Comparison of ENCODE assay signal across 29 cellular contexts in genomic region chr14:23115918-23116317, GRCh38. TPM values are rescaled to one million over a fixed set of nuclear protein-coding genes. Genes with fewer than 3 reads are reported as not detected.
A peak's percentile ranks its signal among the peaks of the same experiment; 100 is the strongest.
DNase-seq lines count a peak whose midpoint lies in the region; ATAC-seq, FAIRE-seq and TF ChIP-seq lines count a peak whose summit lies in the region.
"Had no signal": no experiment of that assay in that cellular context is flagged by ENCODE, and none has a peak within 500 bp of the region (broad histone marks: within the 10 kb centered on the region; RNA-seq: fewer than 3 reads in every experiment).

No MANE protein-coding gene starts in this region.

- in situ Hi-C loops in IMR-90 (cut with MboI; ENCODE audit: low sequenced_read_pairs), result loop anchor here (10.0 kb wide), 1 partner anchor 189 kb away; the partner anchor contains the start of genes BCL2L2 and PPP1R3E
- in situ Hi-C loops in K562 (cut with MboI), result no loop called here

- H2AFZ ChIP-seq in IMR-90 (replicated peaks; ENCODE audit: low read length, poor library complexity) (no peak overlapping the region), K562 (ENCODE audit: low read depth, low read length) (no peak overlapping the region)

- TF ChIP-seq CTCF in IMR-90 (conservative IDR thresholded peaks at IDR 0.05; ENCODE audit: low read depth, low read length), result no peak
- TF ChIP-seq CTCF in K562 (IDR thresholded peaks at IDR 0.05 in 2 of 3, conservative IDR thresholded peaks at IDR 0.05 in 1 of 3; ENCODE audit: insufficient read depth in 2 of 3, low read depth in 1 of 3, low read length in 3 of 3), result no peak

- H2BK20ac ChIP-seq in IMR-90 (ENCODE audit: low read depth, low read length), result peak overlapping the region; percentile 95

- H3K27me3 ChIP-seq in BLaER1 treated with 17β-estradiol and CSF1 and Interleukin-3, amounts not matched to agents 10 nM and 100 nM, result no peaks in the 10 kb centered on the region
- H3K27me3 ChIP-seq in IMR-90 (ENCODE audit: control insufficient read depth, insufficient read depth, low read length) (no peaks in the 10 kb centered on the region), K562 (ENCODE audit: control insufficient read depth in 2 of 2, insufficient read depth in 2 of 2, low read length in 2 of 2) (peaks cover 0 to 10% of the 10 kb centered on the region in 2 experiments; a peak in 3 of 5 replicates), right cardiac atrium (ENCODE audit: control insufficient read depth, insufficient read depth) (no peaks in the 10 kb centered on the region)

- dilution Hi-C loops in IMR-90 (cut with HindIII; ENCODE audit: low sequenced_read_pairs, unreplicated experiment), result no loop called here

- TF ChIP-seq EP300 in K562 (IDR thresholded peaks at IDR 0.05; ENCODE audit: low read length), result no peak

- peak overlapping the region in 6 of 11 experiments; percentile 20 to 57 (median 46); a peak in 8 of 22 replicates for H3K27ac ChIP-seq in BLaER1 treated with 17β-estradiol and CSF1 and Interleukin-3, amounts not matched to agents 10 nM and 100 nM
- H3K27ac ChIP-seq in IMR-90 (ENCODE audit: insufficient read depth, low read length) (peak overlapping the region; percentile 15; the same call in 1 of the 2 replicates), K562 (ENCODE audit: extremely low read depth, low read depth, low read length) (no peak overlapping the region), right cardiac atrium (ENCODE audit: low read length) (no peak overlapping the region)

- H3K36me3 ChIP-seq in BLaER1 treated with 17β-estradiol and CSF1 and Interleukin-3, amounts not matched to agents 10 nM and 100 nM, result no peaks in the 10 kb centered on the region
- H3K36me3 ChIP-seq in IMR-90 (ENCODE audit: control insufficient read depth, insufficient read depth, low read length) (no peaks in the 10 kb centered on the region), K562 (ENCODE audit: control insufficient read depth, insufficient read depth, low read length) (no peaks in the 10 kb centered on the region)

- FAIRE-seq in K562 (lab: Jason Lieb, UNC), result peak; percentile 48
- FAIRE-seq: bronchial epithelial cell, colon, islet of Langerhans had no signal

- H4K91ac ChIP-seq in IMR-90 (ENCODE audit: insufficient read depth, low read depth, low read length), result peak overlapping the region; percentile 95

- peak overlapping the region; percentile 95 for H3K4ac ChIP-seq in IMR-90 (ENCODE audit: low read depth, low read length)

- POLR2A ChIA-PET in IMR-90 (lab: Charles Lee; ENCODE audit: unreplicated experiment) (no interaction called here), K562 (lab: Yijun Ruan, JAX) (interaction anchor here (0.7 kb wide), 1 partner anchor 173 kb away, joined by 3 read pairs; no protein-coding TSS in a partner anchor)

- intact Hi-C loops in IMR-90 (cut with micrococcal nuclease), result no loop called here
- intact Hi-C loops in K562 (cut with micrococcal nuclease), result no loop called here
- intact Hi-C loops in right cardiac atrium (cut with DNase I), result no loop called here

- H3K9me3 ChIP-seq in BLaER1 treated with 17β-estradiol and CSF1 and Interleukin-3, amounts not matched to agents 10 nM and 100 nM (replicated peaks in 1 of 11), result no peaks in the 10 kb centered on the region
- H3K9me3 ChIP-seq in IMR-90 (ENCODE audit: control insufficient read depth, insufficient read depth, low read length), result no peaks in the 10 kb centered on the region
- no peaks in the 10 kb centered on the region for H3K9me3 ChIP-seq in K562 (replicated peaks; ENCODE audit: control insufficient read depth, insufficient read depth, low read depth, low read length)
- H3K9me3 ChIP-seq in right cardiac atrium (ENCODE audit: control insufficient read depth, low read length), result no peaks in the 10 kb centered on the region

- H2AK9ac ChIP-seq in IMR-90 (replicated peaks; ENCODE audit: low read depth, low read length, poor library complexity), result peak overlapping the region; percentile 31

- peak overlapping the region; percentile 57 to 95 for H4K8ac ChIP-seq in IMR-90 (ENCODE audit: low read depth in 2 of 2, low read length in 2 of 2)

- peak overlapping the region; percentile 65 for H3K14ac ChIP-seq in IMR-90 (replicated peaks; ENCODE audit: low read depth, low read length)

- peak overlapping the region in 1 of 11 experiments; percentile 6; a peak in 1 of 22 replicates for H3K9ac ChIP-seq in BLaER1 treated with 17β-estradiol and CSF1 and Interleukin-3, amounts not matched to agents 10 nM and 100 nM
- H3K9ac ChIP-seq in IMR-90 (ENCODE audit: low read depth, low read length), result no peak overlapping the region
- H3K9ac ChIP-seq in K562 (ENCODE audit: insufficient read depth in 1 of 2, low read depth in 2 of 2, low read length in 2 of 2), result no peak overlapping the region

- H2BK120ac ChIP-seq in IMR-90 (ENCODE audit: low read depth, low read length), result peak overlapping the region; percentile 98

- no peak overlapping the region for H3K4me3 ChIP-seq in BLaER1 treated with 17β-estradiol and CSF1 and Interleukin-3, amounts not matched to agents 10 nM and 100 nM
- H3K4me3 ChIP-seq in IMR-90 (ENCODE audit: insufficient read depth, low read depth, low read length), result no peak overlapping the region
- H3K4me3 ChIP-seq in K562, result no peak overlapping the region
- H3K4me3 ChIP-seq in right cardiac atrium (ENCODE audit: low read length), result no peak overlapping the region
- H3K4me3 ChIP-seq: skin epidermis had no signal

- ATAC-seq in IMR-90 (ENCODE audit: low read depth) (no peak), K562 (no peak), right cardiac atrium (no peak)
- ATAC-seq: activated CD8-positive, alpha-beta T cell treated with anti-CD3 and anti-CD28 coated beads, Interleukin-2, amount 10 ng/mL, durations not matched to agents 7 days and 5 days; natural killer cell treated with Interleukin-12 subunit alpha and Interleukin-12 subunit beta and Interleukin-15 and Interleukin-18, amount 100 ng/mL, for 72 hours had no signal

- peak overlapping the region; percentile 89 for H3K23ac ChIP-seq in IMR-90 (ENCODE audit: low read depth, low read length)

- WGBS in IMR-90 (ENCODE audit: extremely low coverage in 2 of 2, insufficient read length in 1 of 2), 2 experiments, result no CpG with 5 or more reads among the region's 5 CpGs
- WGBS in K562 (ENCODE audit: insufficient coverage, low coverage, missing lambda C conversion rate), result 13% methylated on average over 5 of the region's 5 CpGs
- 82% methylated on average over 5 of the region's 5 CpGs for WGBS in right cardiac atrium

- CTCF ChIA-PET in IMR-90 (lab: Yijun Ruan, JAX), result no interaction called here
- CTCF ChIA-PET in K562 (lab: Yijun Ruan, JAX; ENCODE audit: low intra/inter-chr PET ratio), result no interaction called here

- BruUV-seq in IMR-90 (replicated peaks; lab: Mats Ljungman, UMichigan) (no TSS peak), K562 (replicated peaks; lab: Mats Ljungman, UMichigan) (no TSS peak)

- H3K18ac ChIP-seq in IMR-90 (ENCODE audit: low read depth, low read length), result peak overlapping the region; percentile 53

- H3K4me1 ChIP-seq in BLaER1 treated with 17β-estradiol and CSF1 and Interleukin-3, amounts not matched to agents 10 nM and 100 nM, result peaks cover 51 to 87% (median 69%) of the 10 kb centered on the region in 10 experiments
- peaks cover 29% of the 10 kb centered on the region for H3K4me1 ChIP-seq in IMR-90 (ENCODE audit: control insufficient read depth, insufficient read depth, low read length)
- H3K4me1 ChIP-seq in K562 (replicated peaks in 1 of 2; ENCODE audit: control insufficient read depth in 2 of 2, insufficient read depth in 2 of 2, low read length in 2 of 2), result peaks cover 41 to 61% of the 10 kb centered on the region in 2 experiments
- peaks cover 5% of the 10 kb centered on the region for H3K4me1 ChIP-seq in right cardiac atrium (ENCODE audit: control insufficient read depth, insufficient read depth, low read length)

- peaks cover 35% of the 10 kb centered on the region for H3K9me1 ChIP-seq in IMR-90 (ENCODE audit: insufficient read depth, low read length)
- H3K9me1 ChIP-seq in K562 (ENCODE audit: control insufficient read depth, insufficient read depth, low read length), result no peaks in the 10 kb centered on the region

- H2BK15ac ChIP-seq in IMR-90 (ENCODE audit: low read depth, low read length), result peak overlapping the region; percentile 100

- TF ChIP-seq POLR2A in IMR-90 (IDR thresholded peaks at IDR 0.05; ENCODE audit: low read depth, low read length) (no peak), K562 (conservative IDR thresholded peaks at IDR 0.05) (no peak)

- H4K5ac ChIP-seq in IMR-90 (ENCODE audit: low read depth, low read length), result peak overlapping the region; percentile 73

- H2AK5ac ChIP-seq in IMR-90 (ENCODE audit: low read depth, low read length), result peak overlapping the region; percentile 98

- peak overlapping the region in 9 of 11 experiments; percentile 40 to 95 (median 71); a peak in 16 of 22 replicates for H3K4me2 ChIP-seq in BLaER1 treated with 17β-estradiol and CSF1 and Interleukin-3, amounts not matched to agents 10 nM and 100 nM
- H3K4me2 ChIP-seq in IMR-90 (ENCODE audit: low read depth, low read length) (no peak overlapping the region), K562 (ENCODE audit: insufficient read depth, low read length) (no peak overlapping the region)

- peaks cover 9 to 10% of the 10 kb centered on the region in 2 experiments; a peak in 2 of 4 replicates for H3K79me1 ChIP-seq in IMR-90 (ENCODE audit: low read depth in 1 of 2, low read length in 2 of 2)

- H4K20me1 ChIP-seq in BLaER1 treated with 17β-estradiol and CSF1 and Interleukin-3, amounts not matched to agents 10 nM and 100 nM, result no peaks in the 10 kb centered on the region
- H4K20me1 ChIP-seq in IMR-90 (ENCODE audit: insufficient read depth, low read length) (no peaks in the 10 kb centered on the region), K562 (replicated peaks; ENCODE audit: control insufficient read depth, insufficient read depth, low read length) (peaks cover 3% of the 10 kb centered on the region; the same call in 1 of the 2 replicates)

- TF ChIP-seq RAD21 in IMR-90 (IDR thresholded peaks at IDR 0.05; ENCODE audit: low read length) (no peak), K562 (CRISPR knock-in tag; conservative IDR thresholded peaks at IDR 0.05 in 1 of 2, IDR thresholded peaks at IDR 0.05 in 1 of 2) (no peak)

- DNase-seq in IMR-90 (no peak), K562 (ENCODE audit: extremely low read depth in 1 of 4, low spot score in 3 of 4) (no peak), mesenteric fat pad (ENCODE audit: low spot score) (peak; percentile 30), GM19238 (ENCODE audit: insufficient read length, low spot score) (no peak), DMS 273 treated with DMSO at 0.1 percent for 48 hours (lab: John Stamatoyannopoulos, UW) (no peak), SIG-M5 treated with dmso at 0.1 percent for 504 hours (lab: John Stamatoyannopoulos, UW; ENCODE audit: unreplicated experiment) (no peak), right cardiac atrium (no peak)
- DNase-seq: ACHN; activated CD4-positive, alpha-beta T cell treated with anti-CD3 and anti-CD28 coated beads for 4 hours; activated CD8-positive, alpha-beta T cell treated with anti-CD3 and anti-CD28 coated beads, Interleukin-2, amount 10 ng/mL, durations not matched to agents 7 days and 5 days; effector CD4-positive, alpha-beta T cell; glutamatergic neuron; NCI-H1105; NCI-H187; NCI-H510A treated with DMSO at 0.1 percent for 48 hours; SHP77; stimulated activated naive CD4-positive, alpha-beta T cell had no signal

- no peaks in the 10 kb centered on the region for H3K79me2 ChIP-seq in K562 (ENCODE audit: control insufficient read depth, insufficient read depth, low read length)

- peak overlapping the region; percentile 7; the same call in 1 of the 2 replicates for H3K56ac ChIP-seq in IMR-90 (ENCODE audit: extremely low read depth, insufficient read depth, low read length)

- H2BK5ac ChIP-seq in IMR-90 (ENCODE audit: low read depth, low read length, poor library complexity, severe bottlenecking), result peak overlapping the region; percentile 86

RNA-seq across cellular contexts. Expression of gene CEBPE, which starts 3.1 kb away (rescaled TPM):
- total RNA-seq in IMR-90 (2012; rRNA removed), result not detected in 2 replicates
- polyA plus RNA-seq in IMR-90 (2012; rRNA removed), result 0.05 TPM in 1 of 2 replicates, not detected in the other
- not detected in 2 replicates for polyA plus RNA-seq in IMR-90 (2012; cell fraction: cytosol; rRNA removed)
- polyA plus RNA-seq in IMR-90 (2012; cell fraction: nucleus; rRNA removed; ENCODE audit: low replicate concordance), result not detected in 2 replicates
- total RNA-seq in K562 (2011; cell fraction: chromatin; rRNA removed; ENCODE audit: low replicate concordance), result not detected in 2 replicates
- total RNA-seq in K562 (2011; cell fraction: nucleolus; rRNA removed), result not detected in 2 replicates
- total RNA-seq in K562 (2011; cell fraction: nucleoplasm; rRNA removed), result not detected in 2 replicates
- 0.09 TPM in 1 of 2 replicates, not detected in the other for total RNA-seq in K562 (2014; rRNA removed)
- total RNA-seq in K562 (2014; rRNA removed; fragmentation: Illumina TruSeq; extraction: Trizol), result not detected in 2 replicates
- not detected in 2 replicates for total RNA-seq in K562 (2015; rRNA removed; fragmentation: Illumina TruSeq; extraction: Trizol)
- total RNA-seq in K562 (2021), result 0.13 and 0.16 TPM in 2 replicates
- polyA plus RNA-seq in K562 (2011; rRNA removed), result 0.09 TPM in 1 of 2 replicates, not detected in the other
- polyA plus RNA-seq in K562 (2011; cell fraction: cytosol; rRNA removed), result 0.09 and 0.12 TPM in 2 replicates
- polyA plus RNA-seq in K562 (2011; cell fraction: nucleus; rRNA removed), result not detected in 2 replicates
- polyA plus RNA-seq in K562 (2012), result 0.18 TPM in 1 of 2 replicates, not detected in the other
- not detected in 2 replicates for polyA plus RNA-seq in K562 (2014; fragmentation: Illumina TruSeq; extraction: Trizol)
- polyA plus RNA-seq in K562 (2014; fragmentation: Nextera tagmentation; extraction: Ambion mirVana), result not detected
- 0.12 and 0.15 TPM in 2 replicates for polyA plus RNA-seq in K562 (2014; rRNA removed)
- not detected in 2 replicates for polyA minus RNA-seq in K562 (2011; rRNA and poly(A)+ RNA removed)
- not detected in 2 replicates for polyA minus RNA-seq in K562 (2011; cell fraction: cytosol; rRNA and poly(A)+ RNA removed)
- polyA minus RNA-seq in K562 (2011; cell fraction: nucleus; rRNA and poly(A)+ RNA removed), result not detected in 2 replicates
- total RNA-seq in mesenteric fat pad, result not detected
- not detected for total RNA-seq in right cardiac atrium
- polyA plus RNA-seq in right cardiac atrium, result not detected
- total RNA-seq: bronchial epithelial cell; G401; HT-29; M059J; natural killer cell treated with Interleukin-12 subunit alpha and Interleukin-12 subunit beta and Interleukin-15 and Interleukin-18, amount 100 ng/mL, for 72 hours; osteocyte had no signal
- polyA plus RNA-seq: BJ had no signal

RNA-seq across cellular contexts. Expression of gene CIROP, which starts 11.1 kb away (rescaled TPM):
- total RNA-seq in IMR-90 (2012; rRNA removed), result 0.28 and 0.36 TPM in 2 replicates
- polyA plus RNA-seq in IMR-90 (2012; rRNA removed), result 0.31 and 0.37 TPM in 2 replicates
- polyA plus RNA-seq in IMR-90 (2012; cell fraction: cytosol; rRNA removed), result 0.23 and 0.43 TPM in 2 replicates
- 1.3 and 1.8 TPM in 2 replicates for polyA plus RNA-seq in IMR-90 (2012; cell fraction: nucleus; rRNA removed; ENCODE audit: low replicate concordance)
- not detected in 2 replicates for total RNA-seq in K562 (2011; cell fraction: chromatin; rRNA removed; ENCODE audit: low replicate concordance)
- total RNA-seq in K562 (2011; cell fraction: nucleolus; rRNA removed), result not detected in 2 replicates
- total RNA-seq in K562 (2011; cell fraction: nucleoplasm; rRNA removed), result not detected in 2 replicates
- not detected in 2 replicates for total RNA-seq in K562 (2014; rRNA removed)
- total RNA-seq in K562 (2014; rRNA removed; fragmentation: Illumina TruSeq; extraction: Trizol), result not detected in 2 replicates
- total RNA-seq in K562 (2015; rRNA removed; fragmentation: Illumina TruSeq; extraction: Trizol), result not detected in 2 replicates
- total RNA-seq in K562 (2021), result not detected in 2 replicates
- polyA plus RNA-seq in K562 (2011; rRNA removed), result not detected in 2 replicates
- polyA plus RNA-seq in K562 (2011; cell fraction: cytosol; rRNA removed), result not detected in 2 replicates
- polyA plus RNA-seq in K562 (2011; cell fraction: nucleus; rRNA removed), result not detected in 2 replicates
- polyA plus RNA-seq in K562 (2012), result not detected in 2 replicates
- polyA plus RNA-seq in K562 (2014; fragmentation: Illumina TruSeq; extraction: Trizol), result not detected in 2 replicates
- not detected for polyA plus RNA-seq in K562 (2014; fragmentation: Nextera tagmentation; extraction: Ambion mirVana)
- polyA plus RNA-seq in K562 (2014; rRNA removed), result not detected in 2 replicates
- not detected in 2 replicates for polyA minus RNA-seq in K562 (2011; rRNA and poly(A)+ RNA removed)
- not detected in 2 replicates for polyA minus RNA-seq in K562 (2011; cell fraction: cytosol; rRNA and poly(A)+ RNA removed)
- polyA minus RNA-seq in K562 (2011; cell fraction: nucleus; rRNA and poly(A)+ RNA removed), result not detected in 2 replicates
- total RNA-seq in mesenteric fat pad, result not detected
- not detected for total RNA-seq in right cardiac atrium
- polyA plus RNA-seq in right cardiac atrium, result not detected
- total RNA-seq: activated CD8-positive, alpha-beta T cell treated with anti-CD3 and anti-CD28 coated beads, Interleukin-2, amount 10 ng/mL, durations not matched to agents 7 days and 5 days; bronchial epithelial cell; G401; HT-29; liver; M059J; natural killer cell treated with Interleukin-12 subunit alpha and Interleukin-12 subunit beta and Interleukin-15 and Interleukin-18, amount 100 ng/mL, for 72 hours; osteocyte had no signal
- polyA plus RNA-seq: liver had no signal

RNA-seq across cellular contexts. Expression of gene C14orf119, which starts 20.6 kb away (rescaled TPM):
- 61.9 and 83.7 TPM in 2 replicates for total RNA-seq in IMR-90 (2012; rRNA removed)
- 74.0 and 86.3 TPM in 2 replicates for polyA plus RNA-seq in IMR-90 (2012; rRNA removed)
- 36.7 and 38.7 TPM in 2 replicates for polyA plus RNA-seq in IMR-90 (2012; cell fraction: cytosol; rRNA removed)
- 13.9 and 46.2 TPM in 2 replicates for polyA plus RNA-seq in IMR-90 (2012; cell fraction: nucleus; rRNA removed; ENCODE audit: low replicate concordance)
- 25.2 and 42.1 TPM in 2 replicates for total RNA-seq in K562 (2011; cell fraction: chromatin; rRNA removed; ENCODE audit: low replicate concordance)
- total RNA-seq in K562 (2011; cell fraction: nucleolus; rRNA removed), result 42.1 and 47.4 TPM in 2 replicates
- total RNA-seq in K562 (2011; cell fraction: nucleoplasm; rRNA removed), result 29.2 and 32.1 TPM in 2 replicates
- total RNA-seq in K562 (2014; rRNA removed), result 36.7 and 38.1 TPM in 2 replicates
- total RNA-seq in K562 (2014; rRNA removed; fragmentation: Illumina TruSeq; extraction: Trizol), result 61.2 and 68.8 TPM in 2 replicates
- total RNA-seq in K562 (2015; rRNA removed; fragmentation: Illumina TruSeq; extraction: Trizol), result 44.1 and 44.7 TPM in 2 replicates
- total RNA-seq in K562 (2021), result 46.0 and 47.6 TPM in 2 replicates
- 82.0 and 84.8 TPM in 2 replicates for polyA plus RNA-seq in K562 (2011; rRNA removed)
- polyA plus RNA-seq in K562 (2011; cell fraction: cytosol; rRNA removed), result 79.2 and 90.6 TPM in 2 replicates
- polyA plus RNA-seq in K562 (2011; cell fraction: nucleus; rRNA removed), result 90.4 and 124 TPM in 2 replicates
- 41.6 and 66.7 TPM in 2 replicates for polyA plus RNA-seq in K562 (2012)
- 37.9 and 39.3 TPM in 2 replicates for polyA plus RNA-seq in K562 (2014; fragmentation: Illumina TruSeq; extraction: Trizol)
- 100 to 1,000 TPM; 249 to 251 TPM for polyA plus RNA-seq in K562 (2014; fragmentation: Nextera tagmentation; extraction: Ambion mirVana)
- polyA plus RNA-seq in K562 (2014; rRNA removed), result 48.5 and 51.8 TPM in 2 replicates
- polyA minus RNA-seq in K562 (2011; rRNA and poly(A)+ RNA removed), result 61.4 and 78.9 TPM in 2 replicates
- polyA minus RNA-seq in K562 (2011; cell fraction: cytosol; rRNA and poly(A)+ RNA removed), result 13.7 and 28.6 TPM in 2 replicates
- polyA minus RNA-seq in K562 (2011; cell fraction: nucleus; rRNA and poly(A)+ RNA removed), result 7.8 and 20.5 TPM in 2 replicates
- 50.5 TPM for total RNA-seq in mesenteric fat pad
- total RNA-seq in right cardiac atrium, result 10 to 100 TPM; 30.2 to 43.9 (median 41.2) TPM
- 27.3 TPM for polyA plus RNA-seq in right cardiac atrium

RNA-seq across cellular contexts. Expression of gene ACIN1, which starts 21.0 kb away (rescaled TPM):
- 71.9 and 73.8 TPM in 2 replicates for total RNA-seq in IMR-90 (2012; rRNA removed)
- polyA plus RNA-seq in IMR-90 (2012; rRNA removed), result 167 and 185 TPM in 2 replicates
- polyA plus RNA-seq in IMR-90 (2012; cell fraction: cytosol; rRNA removed), result 47.0 and 54.1 TPM in 2 replicates
- 631 and 1,195 TPM in 2 replicates for polyA plus RNA-seq in IMR-90 (2012; cell fraction: nucleus; rRNA removed; ENCODE audit: low replicate concordance)
- 555 and 556 TPM in 2 replicates for total RNA-seq in K562 (2011; cell fraction: chromatin; rRNA removed; ENCODE audit: low replicate concordance)
- total RNA-seq in K562 (2011; cell fraction: nucleolus; rRNA removed), result 273 and 282 TPM in 2 replicates
- total RNA-seq in K562 (2011; cell fraction: nucleoplasm; rRNA removed), result 463 and 596 TPM in 2 replicates
- total RNA-seq in K562 (2014; rRNA removed), result 121 and 145 TPM in 2 replicates
- total RNA-seq in K562 (2014; rRNA removed; fragmentation: Illumina TruSeq; extraction: Trizol), result 110 and 123 TPM in 2 replicates
- 141 and 147 TPM in 2 replicates for total RNA-seq in K562 (2015; rRNA removed; fragmentation: Illumina TruSeq; extraction: Trizol)
- 151 and 163 TPM in 2 replicates for total RNA-seq in K562 (2021)
- 129 and 157 TPM in 2 replicates for polyA plus RNA-seq in K562 (2011; rRNA removed)
- 70.8 and 83.1 TPM in 2 replicates for polyA plus RNA-seq in K562 (2011; cell fraction: cytosol; rRNA removed)
- polyA plus RNA-seq in K562 (2011; cell fraction: nucleus; rRNA removed), result 696 and 714 TPM in 2 replicates
- polyA plus RNA-seq in K562 (2012), result 121 and 135 TPM in 2 replicates
- 180 and 196 TPM in 2 replicates for polyA plus RNA-seq in K562 (2014; fragmentation: Illumina TruSeq; extraction: Trizol)
- 1 to 10 TPM; 5.0 TPM for polyA plus RNA-seq in K562 (2014; fragmentation: Nextera tagmentation; extraction: Ambion mirVana)
- 156 and 184 TPM in 2 replicates for polyA plus RNA-seq in K562 (2014; rRNA removed)
- 147 and 171 TPM in 2 replicates for polyA minus RNA-seq in K562 (2011; rRNA and poly(A)+ RNA removed)
- polyA minus RNA-seq in K562 (2011; cell fraction: cytosol; rRNA and poly(A)+ RNA removed), result 77.6 and 81.5 TPM in 2 replicates
- 198 and 296 TPM in 2 replicates for polyA minus RNA-seq in K562 (2011; cell fraction: nucleus; rRNA and poly(A)+ RNA removed)
- 137 TPM for total RNA-seq in mesenteric fat pad
- 10 to 100 TPM; 78.9 to 87.8 (median 84.8) TPM for total RNA-seq in right cardiac atrium
- 67.1 TPM for polyA plus RNA-seq in right cardiac atrium

RNA-seq across cellular contexts. Expression of gene CDH24, which starts 58.6 kb away (rescaled TPM):
- total RNA-seq in IMR-90 (2012; rRNA removed) (3.6 and 3.9 TPM in 2 replicates), K562 (2014; rRNA removed) (4.9 and 6.6 TPM in 2 replicates), K562 (2014; rRNA removed; fragmentation: Illumina TruSeq; extraction: Trizol) (2.4 and 3.0 TPM in 2 replicates), K562 (2015; rRNA removed; fragmentation: Illumina TruSeq; extraction: Trizol) (3.6 and 4.0 TPM in 2 replicates), K562 (2021) (11.1 and 12.8 TPM in 2 replicates), mesenteric fat pad (2.4 TPM), right cardiac atrium (1 to 10 TPM in 3 of 4 donors, under 1 TPM in 1; 0.95 to 2.3 (median 2.2) TPM)
- polyA plus RNA-seq in IMR-90 (2012; rRNA removed) (24.4 and 30.0 TPM in 2 replicates), K562 (2011; rRNA removed) (6.5 and 11.1 TPM in 2 replicates), K562 (2014; fragmentation: Illumina TruSeq; extraction: Trizol) (8.1 and 9.2 TPM in 2 replicates), K562 (2014; fragmentation: Nextera tagmentation; extraction: Ambion mirVana) (under 1 TPM; 0.04 to 0.10 TPM), K562 (2014; rRNA removed) (15.5 and 16.2 TPM in 2 replicates), right cardiac atrium (2.5 TPM)
- polyA plus RNA-seq in IMR-90 (2012; cell fraction: cytosol; rRNA removed), result 11.1 and 16.7 TPM in 2 replicates
- polyA plus RNA-seq in IMR-90 (2012; cell fraction: nucleus; rRNA removed; ENCODE audit: low replicate concordance), result 239 and 468 TPM in 2 replicates
- 31.5 and 72.4 TPM in 2 replicates for total RNA-seq in K562 (2011; cell fraction: chromatin; rRNA removed; ENCODE audit: low replicate concordance)
- 45.5 and 46.5 TPM in 2 replicates for total RNA-seq in K562 (2011; cell fraction: nucleolus; rRNA removed)
- 33.9 and 37.3 TPM in 2 replicates for total RNA-seq in K562 (2011; cell fraction: nucleoplasm; rRNA removed)
- polyA plus RNA-seq in K562 (2011; cell fraction: cytosol; rRNA removed), result 10.1 and 17.2 TPM in 2 replicates
- polyA plus RNA-seq in K562 (2011; cell fraction: nucleus; rRNA removed), result 66.1 and 112 TPM in 2 replicates
- polyA plus RNA-seq in K562 (2012), result 7.5 and 9.6 TPM in 2 replicates
- polyA minus RNA-seq in K562 (2011; rRNA and poly(A)+ RNA removed), result 3.6 and 5.3 TPM in 2 replicates
- 4.9 and 7.6 TPM in 2 replicates for polyA minus RNA-seq in K562 (2011; cell fraction: cytosol; rRNA and poly(A)+ RNA removed)
- 8.7 and 10.5 TPM in 2 replicates for polyA minus RNA-seq in K562 (2011; cell fraction: nucleus; rRNA and poly(A)+ RNA removed)

Comparison
In these comparisons a context has a peak if more than half of its experiments do, and no peak if none do; other contexts are left out.
1. H3K27ac ChIP-seq: peak in BLaER1 treated with 17β-estradiol and CSF1 and Interleukin-3, amounts not matched to agents 10 nM and 100 nM (6 of 11) and IMR-90 (single experiment); none in K562 (single experiment) and right cardiac atrium (single experiment).
2. H3K4me2 ChIP-seq: peak in BLaER1 treated with 17β-estradiol and CSF1 and Interleukin-3, amounts not matched to agents 10 nM and 100 nM (9 of 11); none in IMR-90 (single experiment) and K562 (single experiment).